Comparison of ENCODE assay signal across 28 cellular contexts in genomic region chr2:115443550-115444185, GRCh38.
"Had no signal": no experiment of that assay in that cellular context is flagged by ENCODE, and none has a peak within 500 bp of the region (broad histone marks: within the 10 kb centered on the region; RNA-seq: fewer than 3 reads in every experiment).

No MANE protein-coding gene starts in this region.

- H3K27ac ChIP-seq: left lung, lower lobe of right lung, parathyroid adenoma, psoas muscle, testis, uterus had no signal

- ATAC-seq: esophagus mucosa, left lung, lower lobe of right lung, psoas muscle, WTC11 had no signal

- H3K9me3 ChIP-seq: psoas muscle, testis, uterus had no signal

- H3K4me1 ChIP-seq: left lung, lower lobe of right lung, parathyroid adenoma, psoas muscle, testis, uterus had no signal

- H3K36me3 Mint-ChIP-seq: activated naive CD4-positive, alpha-beta T cell treated with anti-CD3 and anti-CD28 coated beads, Interleukin-2, amount 10 ng/mL, durations not matched to agents 7 days and 5 days; activated naive CD8-positive, alpha-beta T cell treated with anti-CD3 and anti-CD28 coated beads, Interleukin-2, amount 10 ng/mL, durations not matched to agents 7 days and 5 days; immature natural killer cell had no signal

- DNase-seq: activated CD4-positive, alpha-beta memory T cell treated with anti-CD3 and anti-CD28 coated beads, Interleukin-2, amount 10 ng/mL, durations not matched to agents 7 days and 5 days; activated CD4-positive, alpha-beta T cell treated with anti-CD3 and anti-CD28 coated beads for 1 hour; activated CD4-positive, alpha-beta T cell treated with anti-CD3 and anti-CD28 coated beads, Interleukin-2, amount 10 ng/mL, durations not matched to agents 7 days and 5 days; activated CD8-positive, alpha-beta memory T cell treated with anti-CD3 and anti-CD28 coated beads, Interleukin-2, amount 50 U/mL, for 48 hours; activated gamma-delta T cell; activated naive CD4-positive, alpha-beta T cell treated with anti-CD3 and anti-CD28 coated beads, Interleukin-2, amount 10 ng/mL, durations not matched to agents 7 days and 5 days; activated naive CD8-positive, alpha-beta T cell treated with anti-CD3 and anti-CD28 coated beads, Interleukin-2, amount 10 ng/mL, durations not matched to agents 7 days and 5 days; activated T-cell treated with anti-CD3 and anti-CD28 coated beads, Interleukin-2, amount 50 U/mL, for 24 hours; amniotic stem cell; central memory CD4-positive, alpha-beta T cell; foreskin fibroblast; head of caudate nucleus; hippocampal formation; immature natural killer cell; kidney glomerular epithelial cell; left lung; lower lobe of right lung; nucleus accumbens; psoas muscle; stimulated activated CD4-positive, alpha-beta T cell treated with anti-CD3 and anti-CD28 coated beads, Interleukin-2, amount 100 ng/mL, for 48 hours; stimulated activated naive CD4-positive, alpha-beta T cell treated with Interleukin-2 at 50 U/mL for 16 hours; T-helper 2 cell; testis; uterus had no signal

- H3K27me3 ChIP-seq: left lung, testis, uterus had no signal

- H3K4me3 ChIP-seq: left lung, lower lobe of right lung, psoas muscle, testis, uterus had no signal

- H3K4me1 Mint-ChIP-seq: activated CD4-positive, alpha-beta memory T cell treated with anti-CD3 and anti-CD28 coated beads, Interleukin-2, amount 10 ng/mL, durations not matched to agents 7 days and 5 days; activated CD4-positive, alpha-beta T cell treated with anti-CD3 and anti-CD28 coated beads, Interleukin-2, amount 10 ng/mL, durations not matched to agents 7 days and 5 days; activated naive CD4-positive, alpha-beta T cell treated with anti-CD3 and anti-CD28 coated beads, Interleukin-2, amount 10 ng/mL, durations not matched to agents 7 days and 5 days; activated naive CD8-positive, alpha-beta T cell treated with anti-CD3 and anti-CD28 coated beads, Interleukin-2, amount 10 ng/mL, durations not matched to agents 7 days and 5 days; immature natural killer cell had no signal

- H3K36me3 ChIP-seq: left lung, lower lobe of right lung, uterus had no signal

- H3K27me3 Mint-ChIP-seq: activated CD4-positive, alpha-beta memory T cell treated with anti-CD3 and anti-CD28 coated beads, Interleukin-2, amount 10 ng/mL, durations not matched to agents 7 days and 5 days; activated CD4-positive, alpha-beta T cell treated with anti-CD3 and anti-CD28 coated beads, Interleukin-2, amount 10 ng/mL, durations not matched to agents 7 days and 5 days; activated naive CD4-positive, alpha-beta T cell treated with anti-CD3 and anti-CD28 coated beads, Interleukin-2, amount 10 ng/mL, durations not matched to agents 7 days and 5 days; activated naive CD8-positive, alpha-beta T cell treated with anti-CD3 and anti-CD28 coated beads, Interleukin-2, amount 10 ng/mL, durations not matched to agents 7 days and 5 days; activated T-cell treated with anti-CD3 and anti-CD28 coated beads, Interleukin-2, amount 50 U/mL, for 24 hours; type B pancreatic cell had no signal

- H3K27ac Mint-ChIP-seq: activated CD4-positive, alpha-beta memory T cell treated with anti-CD3 and anti-CD28 coated beads, Interleukin-2, amount 10 ng/mL, durations not matched to agents 7 days and 5 days; activated CD4-positive, alpha-beta T cell treated with anti-CD3 and anti-CD28 coated beads, Interleukin-2, amount 10 ng/mL, durations not matched to agents 7 days and 5 days; activated naive CD4-positive, alpha-beta T cell treated with anti-CD3 and anti-CD28 coated beads, Interleukin-2, amount 10 ng/mL, durations not matched to agents 7 days and 5 days; activated naive CD8-positive, alpha-beta T cell treated with anti-CD3 and anti-CD28 coated beads, Interleukin-2, amount 10 ng/mL, durations not matched to agents 7 days and 5 days; activated T-cell treated with anti-CD3 and anti-CD28 coated beads, Interleukin-2, amount 50 U/mL, for 24 hours; immature natural killer cell; type B pancreatic cell; WTC11 had no signal

- H3K79me2 ChIP-seq: parathyroid adenoma had no signal

- H3K4me3 Mint-ChIP-seq: activated CD4-positive, alpha-beta memory T cell treated with anti-CD3 and anti-CD28 coated beads, Interleukin-2, amount 10 ng/mL, durations not matched to agents 7 days and 5 days; activated CD4-positive, alpha-beta T cell treated with anti-CD3 and anti-CD28 coated beads, Interleukin-2, amount 10 ng/mL, durations not matched to agents 7 days and 5 days; activated naive CD4-positive, alpha-beta T cell treated with anti-CD3 and anti-CD28 coated beads, Interleukin-2, amount 10 ng/mL, durations not matched to agents 7 days and 5 days; activated naive CD8-positive, alpha-beta T cell treated with anti-CD3 and anti-CD28 coated beads, Interleukin-2, amount 10 ng/mL, durations not matched to agents 7 days and 5 days; activated T-cell treated with anti-CD3 and anti-CD28 coated beads, Interleukin-2, amount 50 U/mL, for 24 hours; immature natural killer cell; type B pancreatic cell; WTC11 had no signal

- H3K9ac ChIP-seq: parathyroid adenoma had no signal

- H2AFZ ChIP-seq: parathyroid adenoma had no signal
